ENCODE assay signal across 10 cellular contexts in genomic region chr7:151247611-151248176, GRCh38. TPM values are rescaled to one million over a fixed set of nuclear protein-coding genes. Genes with fewer than 3 reads are reported as not detected.
DNase-seq lines count a peak whose midpoint lies in the region; ATAC-seq and TF ChIP-seq lines count a peak whose summit lies in the region.
"Had no signal": no experiment of that assay in that cellular context is flagged by ENCODE, and none has a peak within 500 bp of the region (broad histone marks: within the 10 kb centered on the region; RNA-seq: fewer than 3 reads in every experiment).

No MANE protein-coding gene starts in this region.

- peaks cover 9% of the 10 kb centered on the region for H3K36me3 ChIP-seq in cardiac muscle cell

- H3K4me1 ChIP-seq in cardiac muscle cell (ENCODE audit: low read depth) = peaks cover 50% of the 10 kb centered on the region

- DNase-seq in EL (peak; percentile 29), cardiac muscle cell (ENCODE audit: low read depth in 1 of 2, low spot score in 1 of 2) (peak in 1 of 2 donors; percentile 42), sciatic nerve (ENCODE audit: low spot score) (no peak)
- DNase-seq in central memory CD4-positive, alpha-beta T cell = no peak

- no peaks in the 10 kb centered on the region for H3K9me3 ChIP-seq in cardiac muscle cell (ENCODE audit: low read depth)

- no peaks in the 10 kb centered on the region for H3K27me3 ChIP-seq in cardiac muscle cell

- intact Hi-C loops in sciatic nerve (cut with DNase I) = no loop called here

- ATAC-seq in SK-N-SH treated with all-trans-retinoic acid at 6 μM for 48 hours = peak; percentile 0; the same call in 1 of the 3 replicates
- peak; percentile 9 for ATAC-seq in sciatic nerve
- no peak for ATAC-seq in GM18907 (IDR thresholded peaks at IDR 0.05; ENCODE audit: unreplicated experiment)
- ATAC-seq in GM21619 (IDR thresholded peaks at IDR 0.05; ENCODE audit: unreplicated experiment) = no peak
- no peak for ATAC-seq in HG03439 (IDR thresholded peaks at IDR 0.05; ENCODE audit: unreplicated experiment)

- H3K4me3 ChIP-seq in cardiac muscle cell = peak overlapping the region; percentile 100

- peak overlapping the region; percentile 99 for H3K27ac ChIP-seq in cardiac muscle cell
- H3K27ac ChIP-seq: HL-60 had no signal

- no peak for TF ChIP-seq CTCF in cardiac muscle cell (IDR thresholded peaks at IDR 0.05; ENCODE audit: low read depth, low read length)

TF ChIP-seq in SK-N-SH treated with all-trans-retinoic acid at 6 μM for 48 hours, 23 proteins besides CTCF, POLR2A, EP300 and RAD21:
- no peak for TF ChIP-seq RARB (CRISPR knock-in tag; IDR thresholded peaks at IDR 0.05)

RNA-seq across cellular contexts. Expression of gene SMARCD3, which starts 0.8 kb away (rescaled TPM):
- total RNA-seq in cardiac muscle cell (180 and 191 TPM in 2 replicates), sciatic nerve (50.7 TPM)
- polyA plus RNA-seq in cardiac muscle cell = 237 and 238 TPM in 2 replicates

RNA-seq across cellular contexts. Expression of gene CHPF2, which starts 15.4 kb away (rescaled TPM):
- total RNA-seq in cardiac muscle cell (37.0 and 45.5 TPM in 2 replicates), sciatic nerve (23.6 TPM)
- polyA plus RNA-seq in cardiac muscle cell = 26.9 and 31.7 TPM in 2 replicates

RNA-seq across cellular contexts. Expression of gene ABCF2, which starts 20.7 kb away (rescaled TPM):
- total RNA-seq in cardiac muscle cell = 34.3 and 38.1 TPM in 2 replicates
- polyA plus RNA-seq in cardiac muscle cell = 32.7 and 32.9 TPM in 2 replicates
- 20.8 TPM for total RNA-seq in sciatic nerve

RNA-seq across cellular contexts. Expression of gene H2BK1, which starts 37.4 kb away (rescaled TPM):
- not detected in 2 replicates for total RNA-seq in cardiac muscle cell
- polyA plus RNA-seq in cardiac muscle cell = not detected in 2 replicates
- total RNA-seq in sciatic nerve = not detected
- total RNA-seq: frontal cortex had no signal

Comparison
In these comparisons a context has a peak if more than half of its experiments do, and no peak if none do; other contexts are left out.
1. ATAC-seq: peak in SK-N-SH treated with all-trans-retinoic acid at 6 μM for 48 hours (single experiment) and sciatic nerve (single experiment); none in GM18907 (single experiment), GM21619 (single experiment) and HG03439 (single experiment).